Comparison of ENCODE assay signal across 20 cellular contexts in the genomic region with DNA sequence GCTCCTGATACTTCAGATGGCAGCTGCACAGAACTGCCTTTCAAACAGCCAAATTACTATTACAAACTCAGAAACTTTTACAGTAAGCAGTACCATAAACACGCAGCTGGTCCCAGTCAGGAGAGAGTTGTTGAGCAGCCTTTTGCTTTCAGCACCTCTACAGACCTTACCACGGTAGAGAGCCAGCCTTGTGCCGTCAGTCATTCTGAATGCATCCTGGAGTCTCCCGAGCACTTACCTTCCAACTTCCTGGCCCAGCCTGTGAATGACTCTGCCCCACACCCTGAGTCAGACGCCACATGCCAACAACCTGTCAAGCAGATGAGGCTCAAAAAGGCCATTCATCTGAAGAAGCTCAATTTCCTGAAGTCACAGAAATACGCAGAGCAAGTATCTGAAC. TPM values are rescaled to one million over a fixed set of nuclear protein-coding genes. Genes with fewer than 3 reads are reported as not detected.
"Had no signal": no experiment of that assay in that cellular context is flagged by ENCODE, and none has a peak within 500 bp of the region (broad histone marks: within the 10 kb centered on the region; RNA-seq: fewer than 3 reads in every experiment).

No MANE protein-coding gene starts in this region.

- ATAC-seq: naive thymus-derived CD4-positive, alpha-beta T cell; stimulated activated naive CD8-positive, alpha-beta T cell treated with anti-CD3 and anti-CD28 coated beads, Interleukin-15, Interleukin-2, amounts not matched to agents 100 U/mL and 50 U/mL, for 24 hours; upper lobe of right lung had no signal

- DNase-seq: activated CD4-positive, alpha-beta T cell treated with anti-CD3 and anti-CD28 coated beads, Interleukin-2, amount 50 U/mL, for 1 hour; activated CD4-positive, CD25-positive, alpha-beta regulatory T cell; activated gamma-delta T cell; activated naive CD8-positive, alpha-beta T cell treated with anti-CD3 and anti-CD28 coated beads, Interleukin-2, amount 10 ng/mL, durations not matched to agents 7 days and 5 days; caudate nucleus; colonic mucosa; effector CD8-positive, alpha-beta T cell; hippocampal formation; kidney glomerular epithelial cell; naive thymus-derived CD4-positive, alpha-beta T cell; occipital lobe; psoas muscle; sigmoid colon; stimulated activated CD4-positive, alpha-beta T cell treated with anti-CD3 and anti-CD28 coated beads, Interleukin-2, amount 100 ng/mL, for 24 hours; stimulated activated naive CD8-positive, alpha-beta T cell treated with anti-CD3 and anti-CD28 coated beads, Interleukin-15, Interleukin-2, amounts not matched to agents 100 U/mL and 50 U/mL, for 24 hours; upper lobe of right lung had no signal

- H3K9me3 ChIP-seq: ascending aorta, colonic mucosa, psoas muscle, sigmoid colon, suprapubic skin, upper lobe of right lung had no signal

- H3K27me3 ChIP-seq: ascending aorta, colonic mucosa, sigmoid colon, suprapubic skin, upper lobe of right lung had no signal

- H3K27ac ChIP-seq: ascending aorta, colonic mucosa, epithelial cell of prostate, psoas muscle, sigmoid colon, suprapubic skin, upper lobe of right lung had no signal

- H3K4me1 ChIP-seq: ascending aorta, colonic mucosa, psoas muscle, sigmoid colon, suprapubic skin, upper lobe of right lung had no signal

- H3K36me3 ChIP-seq: colonic mucosa had no signal

- H3K4me3 ChIP-seq: ascending aorta, colonic mucosa, lung, psoas muscle, sigmoid colon, suprapubic skin, upper lobe of right lung had no signal

RNA-seq across cellular contexts. Expression of gene ZBTB49, which starts 12.4 kb away (rescaled TPM):
- total RNA-seq: ascending aorta had no signal
